In the genomic region with DNA sequence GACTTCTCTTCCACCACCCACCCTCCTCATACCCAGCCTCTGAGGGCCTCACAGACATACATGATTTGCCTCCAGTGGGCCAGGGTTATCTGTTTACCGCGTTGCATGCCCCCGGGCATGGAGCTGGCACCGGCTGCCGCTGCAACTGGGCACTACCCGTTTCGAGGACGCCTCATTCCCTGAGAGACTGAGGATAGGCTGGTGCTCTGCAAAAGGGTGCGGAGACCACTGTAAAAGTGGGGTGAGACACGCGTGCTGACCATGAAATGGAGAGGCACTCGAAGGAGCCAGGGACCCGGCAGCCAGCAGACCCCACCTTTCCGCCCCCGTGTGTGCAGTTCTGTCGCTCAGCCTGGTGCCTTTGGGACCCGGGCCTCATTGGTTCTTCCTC, we compare ENCODE assay signal across 26 cellular contexts. TPM values are rescaled to one million over a fixed set of nuclear protein-coding genes. Genes with fewer than 3 reads are reported as not detected.
DNase-seq lines count a peak whose midpoint lies in the region; ATAC-seq and TF ChIP-seq lines count a peak whose summit lies in the region.
"Had no signal": no experiment of that assay in that cellular context is flagged by ENCODE, and none has a peak within 500 bp of the region (broad histone marks: within the 10 kb centered on the region; RNA-seq: fewer than 3 reads in every experiment).

No MANE protein-coding gene starts in this region.

- peak overlapping the region; percentile 47; the same call in 1 of the 2 replicates for H3K9ac ChIP-seq in MM.1S (ENCODE audit: low read length)
- H3K9ac ChIP-seq in duodenal mucosa (ENCODE audit: low read depth in 1 of 2, low read length in 2 of 2) = no peak overlapping the region

- H3K27me3 ChIP-seq in right atrium auricular region = no peaks in the 10 kb centered on the region
- no peaks in the 10 kb centered on the region for H3K27me3 ChIP-seq in MM.1S (replicated peaks; ENCODE audit: insufficient read depth, low read length)
- H3K27me3 ChIP-seq in duodenal mucosa (ENCODE audit: control insufficient read depth in 1 of 2, insufficient read depth in 2 of 2, low read length in 2 of 2) = peaks cover 17 to 31% of the 10 kb centered on the region in 2 donors
- H3K27me3 ChIP-seq: BE2C, thyroid gland had no signal

- no peak overlapping the region for H3K4me3 ChIP-seq in right atrium auricular region
- peak overlapping the region; percentile 64 for H3K4me3 ChIP-seq in MM.1S (ENCODE audit: low read length)
- peak overlapping the region; percentile 50 to 53 for H3K4me3 ChIP-seq in duodenal mucosa (ENCODE audit: low read depth in 1 of 2, low read length in 2 of 2)
- H3K4me3 ChIP-seq: gastrocnemius medialis, lung, thyroid gland had no signal

- H3K36me3 ChIP-seq in right atrium auricular region (no peaks in the 10 kb centered on the region), MM.1S (replicated peaks; ENCODE audit: insufficient read depth, low read length) (no peaks in the 10 kb centered on the region), duodenal mucosa (ENCODE audit: control insufficient read depth in 1 of 2, insufficient read depth in 2 of 2, low read length in 2 of 2) (no peaks in the 10 kb centered on the region)
- H3K36me3 ChIP-seq: BE2C, gastrocnemius medialis, spleen, thyroid gland had no signal

- no peaks in the 10 kb centered on the region for H3K9me3 Mint-ChIP-seq in type B pancreatic cell
- H3K9me3 Mint-ChIP-seq: activated CD4-positive, alpha-beta T cell treated with anti-CD3 and anti-CD28 coated beads, Interleukin-2, amount 10 ng/mL, durations not matched to agents 7 days and 5 days; activated naive CD8-positive, alpha-beta T cell treated with anti-CD3 and anti-CD28 coated beads, Interleukin-2, amount 10 ng/mL, durations not matched to agents 7 days and 5 days had no signal

- intact Hi-C loops in Right ventricle myocardium superior (cut with DNase I) = no loop called here

- no peak for TF ChIP-seq CTCF in right atrium auricular region (IDR thresholded peaks at IDR 0.05)
- no peak for TF ChIP-seq CTCF in MM.1S (IDR thresholded peaks at IDR 0.05; ENCODE audit: low read length)
- no peak for TF ChIP-seq CTCF in type B pancreatic cell (conservative IDR thresholded peaks at IDR 0.05)

- DNase-seq in Right ventricle myocardium superior (peak; percentile 13), right atrium auricular region (ENCODE audit: low spot score) (no peak), MM.1S (no peak), type B pancreatic cell (ENCODE audit: extremely low spot score, unreplicated experiment) (no peak), cerebellum (ENCODE audit: low spot score) (no peak), 8988T (no peak)
- DNase-seq: activated CD4-positive, alpha-beta T cell treated with anti-CD3 and anti-CD28 coated beads, Interleukin-2, amount 10 ng/mL, durations not matched to agents 7 days and 5 days; activated CD8-positive, alpha-beta memory T cell treated with anti-CD3 and anti-CD28 coated beads, Interleukin-2, amount 50 U/mL, for 4 hours; activated naive CD8-positive, alpha-beta T cell treated with anti-CD3 and anti-CD28 coated beads, Interleukin-2, amount 10 ng/mL, durations not matched to agents 7 days and 5 days; BE2C; effector memory CD4-positive, alpha-beta T cell; gastrocnemius medialis; GOT3; islet precursor cell; NCI-H1436 treated with DMSO at 0.1 percent for 48 hours; NCI-H526 treated with DMSO at 0.1 percent for 48 hours; nucleus accumbens; SIG-M5; stimulated activated CD4-positive, alpha-beta T cell treated with anti-CD3 and anti-CD28 coated beads, Interleukin-4, amount 100 ng/mL, for 1 hour; stimulated activated naive CD8-positive, alpha-beta T cell treated with anti-CD3 and anti-CD28 coated beads, Interleukin-15, Interleukin-2, amounts not matched to agents 100 U/mL and 50 U/mL, for 24 hours; thyroid gland had no signal

- H3K4me1 ChIP-seq in right atrium auricular region = peaks cover 0 to 9% of the 10 kb centered on the region in 2 donors
- no peaks in the 10 kb centered on the region; the same call in 1 of the 2 replicates for H3K4me1 ChIP-seq in MM.1S (ENCODE audit: low read length)
- H3K4me1 ChIP-seq in duodenal mucosa (ENCODE audit: control insufficient read depth in 1 of 2, insufficient read depth in 2 of 2, low read length in 2 of 2) = peaks cover 18 to 26% of the 10 kb centered on the region in 2 donors

- peak overlapping the region; percentile 87 for H2AFZ ChIP-seq in MM.1S (ENCODE audit: low read length)

- no peaks in the 10 kb centered on the region for H4K20me1 ChIP-seq in MM.1S (ENCODE audit: insufficient read depth, low read length)

- H3K4me3 Mint-ChIP-seq in type B pancreatic cell = peak overlapping the region; percentile 33
- H3K4me3 Mint-ChIP-seq: activated CD4-positive, alpha-beta T cell treated with anti-CD3 and anti-CD28 coated beads, Interleukin-2, amount 10 ng/mL, durations not matched to agents 7 days and 5 days; activated naive CD8-positive, alpha-beta T cell treated with anti-CD3 and anti-CD28 coated beads, Interleukin-2, amount 10 ng/mL, durations not matched to agents 7 days and 5 days had no signal

- H3K9me3 ChIP-seq in right atrium auricular region = no peaks in the 10 kb centered on the region
- H3K9me3 ChIP-seq in MM.1S (replicated peaks; ENCODE audit: insufficient read depth, low read length) = no peaks in the 10 kb centered on the region
- no peaks in the 10 kb centered on the region for H3K9me3 ChIP-seq in duodenal mucosa (ENCODE audit: control insufficient read depth in 1 of 2, low read length in 2 of 2)
- H3K9me3 ChIP-seq: BE2C, gastrocnemius medialis, spleen, thyroid gland had no signal

- no peaks in the 10 kb centered on the region for H3K36me3 Mint-ChIP-seq in type B pancreatic cell
- H3K36me3 Mint-ChIP-seq: activated naive CD8-positive, alpha-beta T cell treated with anti-CD3 and anti-CD28 coated beads, Interleukin-2, amount 10 ng/mL, durations not matched to agents 7 days and 5 days had no signal

- ATAC-seq in Right ventricle myocardium superior (ENCODE audit: poor library complexity) (no peak), HG02884 (IDR thresholded peaks at IDR 0.05; ENCODE audit: unreplicated experiment) (no peak)
- ATAC-seq: esophagus mucosa; gastrocnemius medialis; stimulated activated naive CD8-positive, alpha-beta T cell treated with anti-CD3 and anti-CD28 coated beads, Interleukin-15, Interleukin-2, amounts not matched to agents 100 U/mL and 50 U/mL, for 24 hours had no signal

- peaks cover 27% of the 10 kb centered on the region for H3K27me3 Mint-ChIP-seq in type B pancreatic cell

- H3K9me2 ChIP-seq in MM.1S (replicated peaks; ENCODE audit: insufficient read depth, low read length) = no peaks in the 10 kb centered on the region

- peaks cover 31% of the 10 kb centered on the region for H3K79me2 ChIP-seq in MM.1S (ENCODE audit: low read length)

- H3K4me2 ChIP-seq in MM.1S (ENCODE audit: low read depth, low read length) = peak overlapping the region; percentile 79

- H3F3A ChIP-seq in MM.1S (ENCODE audit: insufficient read depth, low read length) = no peaks in the 10 kb centered on the region

- H3K4me1 Mint-ChIP-seq in type B pancreatic cell (ENCODE audit: unreplicated experiment) = peaks cover 5% of the 10 kb centered on the region

- H3K27ac Mint-ChIP-seq in type B pancreatic cell = no peak overlapping the region
- H3K27ac Mint-ChIP-seq: activated CD4-positive, alpha-beta T cell treated with anti-CD3 and anti-CD28 coated beads, Interleukin-2, amount 10 ng/mL, durations not matched to agents 7 days and 5 days; activated naive CD8-positive, alpha-beta T cell treated with anti-CD3 and anti-CD28 coated beads, Interleukin-2, amount 10 ng/mL, durations not matched to agents 7 days and 5 days had no signal

- no peak overlapping the region for H3K27ac ChIP-seq in right atrium auricular region
- H3K27ac ChIP-seq in MM.1S (ENCODE audit: low read length) = peak overlapping the region; percentile 48; the same call in 1 of the 2 replicates
- no peak overlapping the region for H3K27ac ChIP-seq in duodenal mucosa (ENCODE audit: low read depth, low read length)
- H3K27ac ChIP-seq: gastrocnemius medialis, thyroid gland had no signal

RNA-seq across cellular contexts. Expression of a gene that starts 20.6 kb away (rescaled TPM):
- total RNA-seq in Right ventricle myocardium superior = not detected
- under 1 TPM in 1 of 2 donors, not detected in 1; 0.16 TPM for total RNA-seq in right atrium auricular region
- 1.6 TPM in 2 replicates for total RNA-seq in type B pancreatic cell (ENCODE audit: low replicate concordance)
- total RNA-seq in cerebellum = 0.36 TPM

RNA-seq across cellular contexts. Expression of a gene that starts 23.1 kb away (rescaled TPM):
- total RNA-seq in Right ventricle myocardium superior = 10.0 TPM
- 10 to 100 TPM in 1 of 2 donors, 1 to 10 TPM in 1; 6.8 to 11.4 TPM for total RNA-seq in right atrium auricular region
- total RNA-seq in type B pancreatic cell (ENCODE audit: low replicate concordance) = 22.5 and 26.7 TPM in 2 replicates
- total RNA-seq in cerebellum = 13.2 TPM

RNA-seq across cellular contexts. Expression of a gene that starts 48.2 kb away (rescaled TPM):
- total RNA-seq in Right ventricle myocardium superior = 47.0 TPM
- 10 to 100 TPM; 30.0 to 33.3 TPM for total RNA-seq in right atrium auricular region
- total RNA-seq in type B pancreatic cell (ENCODE audit: low replicate concordance) = 26.6 and 56.6 TPM in 2 replicates
- total RNA-seq in cerebellum = 12.1 TPM

Comparison
In these comparisons a context has a peak if more than half of its experiments do, and no peak if none do; other contexts are left out.
1. H3K4me3 ChIP-seq: peak in MM.1S (single experiment) and duodenal mucosa (2 of 2); none in right atrium auricular region (0 of 2).